Comparison of ENCODE assay signal across 23 cellular contexts in the genomic region with DNA sequence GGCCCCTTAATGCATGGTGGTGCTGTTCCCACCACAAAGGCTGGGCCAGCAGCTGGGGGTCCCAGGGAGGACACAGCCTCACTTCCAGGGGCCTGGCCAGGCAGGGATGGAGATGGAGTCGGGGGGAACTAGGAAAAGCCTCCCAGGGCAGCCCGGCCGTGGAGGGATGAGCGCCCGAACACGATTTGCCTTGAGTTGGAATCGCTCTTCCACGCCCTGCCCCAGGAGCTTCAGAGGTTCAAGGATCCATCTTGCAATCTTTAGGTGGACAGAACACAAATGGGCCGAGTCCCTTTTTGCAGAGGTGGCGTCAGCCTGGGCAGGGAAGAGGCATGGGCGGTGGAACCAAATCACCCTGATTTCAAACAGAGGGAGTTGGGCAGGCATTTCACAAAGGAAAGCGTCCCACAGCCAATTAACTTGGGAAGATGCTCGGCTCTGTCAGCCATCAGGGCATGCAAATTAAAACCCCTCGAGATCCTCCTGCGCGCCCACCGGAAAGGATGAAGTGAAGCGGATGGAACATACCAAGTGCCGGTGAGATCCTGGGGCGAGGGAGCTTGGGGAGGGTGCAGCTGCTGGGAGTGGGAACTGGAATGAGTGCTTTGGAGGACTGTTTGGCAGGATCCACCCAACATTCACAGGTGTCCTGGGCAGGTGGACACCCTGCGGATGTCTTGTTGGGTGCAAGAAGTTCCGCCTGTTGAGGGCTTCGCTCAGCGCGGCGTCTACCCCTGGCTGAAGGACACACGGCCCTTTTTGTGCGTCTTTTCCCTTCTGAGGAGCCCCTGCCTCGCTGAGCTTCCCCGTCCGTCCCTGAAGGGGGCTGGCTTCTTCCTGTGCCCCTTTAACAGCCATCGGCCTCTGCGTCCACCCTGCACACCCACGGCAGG.
"Had no signal": no experiment of that assay in that cellular context is flagged by ENCODE, and none has a peak within 500 bp of the region (broad histone marks: within the 10 kb centered on the region; RNA-seq: fewer than 3 reads in every experiment).

No MANE protein-coding gene starts in this region.

- H3K9me3 Mint-ChIP-seq: activated T-cell treated with anti-CD3 and anti-CD28 coated beads, Interleukin-2, amount 50 U/mL, for 72 hours; dendritic cell treated with granulocyte-macrophage colony-stimulating factor and Interleukin-4, amounts not matched to agents 40 ng/mL and 50 ng/mL, for 4 days; natural killer cell; stimulated activated naive B cell treated with anti-CD40 and anti-IgM and Interleukin-4, amounts not matched to agents 10 μg/mL and 1 μg/mL and 100 μg/mL, for 72 hours had no signal

- H3K4me3 ChIP-seq: body of pancreas, cardiac muscle cell, heart right ventricle, lower lobe of right lung, thoracic aorta, upper lobe of right lung had no signal

- H3K27me3 Mint-ChIP-seq: dendritic cell treated with granulocyte-macrophage colony-stimulating factor and Interleukin-4, amounts not matched to agents 40 ng/mL and 50 ng/mL, for 4 days had no signal

- H3K36me3 ChIP-seq: cardiac muscle cell, heart right ventricle, lower lobe of right lung, thoracic aorta, upper lobe of right lung had no signal

- H3K27ac ChIP-seq: body of pancreas, cardiac muscle cell, heart right ventricle, lower lobe of right lung, parathyroid adenoma, upper lobe of right lung had no signal

- H3K4me3 Mint-ChIP-seq: activated T-cell treated with anti-CD3 and anti-CD28 coated beads, Interleukin-2, amount 50 U/mL, for 72 hours; dendritic cell treated with granulocyte-macrophage colony-stimulating factor and Interleukin-4, amounts not matched to agents 40 ng/mL and 50 ng/mL, for 4 days; natural killer cell; stimulated activated naive B cell treated with anti-CD40 and anti-IgM and Interleukin-4, amounts not matched to agents 10 μg/mL and 1 μg/mL and 100 μg/mL, for 72 hours had no signal

- H3K27ac Mint-ChIP-seq: activated T-cell treated with anti-CD3 and anti-CD28 coated beads, Interleukin-2, amount 50 U/mL, for 72 hours; dendritic cell treated with granulocyte-macrophage colony-stimulating factor and Interleukin-4, amounts not matched to agents 40 ng/mL and 50 ng/mL, for 4 days; natural killer cell; stimulated activated naive B cell treated with anti-CD40 and anti-IgM and Interleukin-4, amounts not matched to agents 10 μg/mL and 1 μg/mL and 100 μg/mL, for 72 hours had no signal

- DNase-seq: activated CD4-positive, alpha-beta T cell treated with anti-CD3 and anti-CD28 coated beads, Interleukin-2, amount 50 U/mL, for 4 hours; activated CD8-positive, alpha-beta memory T cell treated with anti-CD3 and anti-CD28 coated beads, Interleukin-2, amount 50 U/mL, for 48 hours; activated gamma-delta T cell; activated naive CD4-positive, alpha-beta T cell treated with anti-CD3 and anti-CD28 coated beads, Interleukin-2, amount 50 U/mL, for 16 hours; activated T-cell treated with anti-CD3 and anti-CD28 coated beads, Interleukin-2, amount 50 U/mL, for 72 hours; anterior cingulate cortex; body of pancreas; effector CD4-positive, alpha-beta T cell; erythroblast; foreskin fibroblast; heart right ventricle; lower lobe of right lung; natural killer cell; stimulated activated CD4-positive, alpha-beta T cell treated with anti-CD3 and anti-CD28 coated beads, Interleukin-2, amount 100 ng/mL, for 48 hours; stimulated activated CD8-positive, alpha-beta memory T cell treated with anti-CD3 and anti-CD28 coated beads, Interleukin-4, amount 100 ng/mL, for 48 hours; stimulated activated naive B cell treated with anti-CD40 and anti-IgM and Interleukin-4, amounts not matched to agents 10 μg/mL and 1 μg/mL and 100 μg/mL, for 72 hours; T-helper 9 cell; upper lobe of right lung had no signal

- H3K9me3 ChIP-seq: body of pancreas, heart right ventricle, lower lobe of right lung, thoracic aorta, upper lobe of right lung had no signal

- FAIRE-seq: keratinocyte had no signal

- H3K4me1 Mint-ChIP-seq: natural killer cell; stimulated activated naive B cell treated with anti-CD40 and anti-IgM and Interleukin-4, amounts not matched to agents 10 μg/mL and 1 μg/mL and 100 μg/mL, for 72 hours had no signal

- H3K4me1 ChIP-seq: body of pancreas, parathyroid adenoma, upper lobe of right lung had no signal

- H3K9ac ChIP-seq: parathyroid adenoma had no signal

- ATAC-seq: activated T-cell treated with anti-CD3 and anti-CD28 coated beads, Interleukin-2, amount 50 U/mL, for 72 hours; body of pancreas; lower lobe of right lung; natural killer cell; stimulated activated naive B cell treated with anti-CD40 and anti-IgM and Interleukin-4, amounts not matched to agents 10 μg/mL and 1 μg/mL and 100 μg/mL, for 72 hours; upper lobe of right lung had no signal

- H3K36me3 Mint-ChIP-seq: natural killer cell; stimulated activated naive B cell treated with anti-CD40 and anti-IgM and Interleukin-4, amounts not matched to agents 10 μg/mL and 1 μg/mL and 100 μg/mL, for 72 hours had no signal
